In the genomic region with DNA sequence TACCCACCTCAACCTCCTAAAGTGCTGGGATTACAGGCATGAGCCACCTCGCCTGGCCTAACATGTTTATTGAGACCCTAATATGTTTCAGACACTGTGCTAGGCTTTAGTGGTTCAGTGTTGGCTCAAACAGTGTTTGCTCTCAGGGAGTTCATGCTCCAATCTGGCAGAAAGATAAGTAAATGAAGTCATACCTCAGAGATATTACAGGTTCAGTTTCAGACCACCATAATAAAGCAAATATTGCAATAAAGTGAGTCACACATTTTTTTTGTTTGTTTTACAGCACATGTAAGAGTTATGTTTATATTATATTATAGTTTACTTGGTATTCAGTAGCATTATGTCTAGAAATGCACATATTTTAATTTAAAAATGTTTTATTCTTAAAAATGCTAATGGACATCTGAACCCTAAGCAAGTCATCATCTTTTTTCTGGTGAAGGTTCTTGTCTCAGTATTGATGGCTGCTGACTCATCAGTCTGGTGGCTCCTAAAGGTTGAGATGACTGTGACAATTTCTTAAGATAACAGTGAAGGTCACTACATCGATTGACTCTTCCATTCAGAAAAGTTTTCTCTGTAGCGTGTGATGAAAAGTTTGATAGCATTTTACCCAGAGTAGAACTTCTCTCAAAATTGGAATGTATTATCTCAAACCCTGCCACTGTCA, we compare ENCODE assay signal across 17 cellular contexts.
DNase-seq lines count a peak whose midpoint lies in the region; ATAC-seq, FAIRE-seq and TF ChIP-seq lines count a peak whose summit lies in the region.
"Had no signal": no experiment of that assay in that cellular context is flagged by ENCODE, and none has a peak within 500 bp of the region (broad histone marks: within the 10 kb centered on the region; RNA-seq: fewer than 3 reads in every experiment).

No MANE protein-coding gene starts in this region.

- no peak overlapping the region for H2BK15ac ChIP-seq in IMR-90 (ENCODE audit: low read depth, low read length)

- H4K20me1 ChIP-seq in HepG2 (ENCODE audit: insufficient read depth, low read length) (no peaks in the 10 kb centered on the region), IMR-90 (ENCODE audit: insufficient read depth, low read length) (no peaks in the 10 kb centered on the region)
- H4K20me1 ChIP-seq: BLaER1 treated with 17β-estradiol and CSF1 and Interleukin-3, amounts not matched to agents 10 nM and 100 nM had no signal

- intact Hi-C loops in HepG2 (cut with micrococcal nuclease; ENCODE audit: unreplicated experiment) = no loop called here
- intact Hi-C loops in right lobe of liver (cut with DNase I) = no loop called here
- intact Hi-C loops in IMR-90 (cut with micrococcal nuclease) = no loop called here
- intact Hi-C loops in Panc1 (cut with micrococcal nuclease; ENCODE audit: unreplicated experiment) = no loop called here

- H3K36me3 ChIP-seq in HepG2 (replicated peaks in 1 of 2; ENCODE audit: control insufficient read depth in 1 of 2, insufficient read depth in 2 of 2, low read length in 2 of 2) (no peaks in the 10 kb centered on the region), right lobe of liver (no peaks in the 10 kb centered on the region), IMR-90 (ENCODE audit: control insufficient read depth, insufficient read depth, low read length) (no peaks in the 10 kb centered on the region), Panc1 (ENCODE audit: control insufficient read depth, insufficient read depth, low read length) (no peaks in the 10 kb centered on the region)

- H3K4me3 ChIP-seq in HepG2 (replicated peaks in 1 of 3; ENCODE audit: insufficient read depth in 1 of 3, low read depth in 2 of 3, low read length in 3 of 3) = no peak overlapping the region
- H3K4me3 ChIP-seq in right lobe of liver = no peak overlapping the region
- no peak overlapping the region for H3K4me3 ChIP-seq in IMR-90 (ENCODE audit: insufficient read depth, low read depth, low read length)
- H3K4me3 ChIP-seq in Panc1 (ENCODE audit: low read depth in 2 of 2, low read length in 2 of 2) = no peak overlapping the region
- H3K4me3 ChIP-seq: BLaER1 treated with 17β-estradiol and CSF1 and Interleukin-3, amounts not matched to agents 10 nM and 100 nM; K562 had no signal

- ATAC-seq in HepG2 (no peak), right lobe of liver (no peak), IMR-90 (ENCODE audit: low read depth) (no peak), Panc1 (no peak), GM18505 (IDR thresholded peaks at IDR 0.05; ENCODE audit: unreplicated experiment) (no peak), GM18502 (IDR thresholded peaks at IDR 0.05; ENCODE audit: poor library complexity, unreplicated experiment) (no peak)
- ATAC-seq: CD8-positive, alpha-beta T cell; K562 had no signal

- WGBS in HepG2 (ENCODE audit: low lambda C conversion rate) = 15% methylated on average over 3 of the region's 3 CpGs
- WGBS in right lobe of liver (ENCODE audit: insufficient coverage, low coverage, low lambda C conversion rate, missing lambda C conversion rate) = 62% methylated on average over 3 of the region's 3 CpGs
- no CpG with 5 or more reads among the region's 3 CpGs for WGBS in IMR-90 (ENCODE audit: extremely low coverage in 2 of 2, insufficient read length in 1 of 2), 2 experiments

- no peaks in the 10 kb centered on the region for H3K79me1 ChIP-seq in IMR-90 (ENCODE audit: low read depth in 1 of 2, low read length in 2 of 2)

- H3K79me2 ChIP-seq in HepG2 (ENCODE audit: insufficient read depth, low read length) = no peaks in the 10 kb centered on the region

- H2AK9ac ChIP-seq in IMR-90 (replicated peaks; ENCODE audit: low read depth, low read length, poor library complexity) = no peak overlapping the region

- H3K27me3 ChIP-seq in HepG2 (ENCODE audit: control insufficient read depth in 1 of 2, insufficient read depth in 2 of 2, low read length in 2 of 2) (no peaks in the 10 kb centered on the region), right lobe of liver (no peaks in the 10 kb centered on the region), IMR-90 (ENCODE audit: control insufficient read depth, insufficient read depth, low read length) (no peaks in the 10 kb centered on the region), Panc1 (ENCODE audit: control insufficient read depth, insufficient read depth, low read length) (no peaks in the 10 kb centered on the region)
- H3K27me3 ChIP-seq: BLaER1 treated with 17β-estradiol and CSF1 and Interleukin-3, amounts not matched to agents 10 nM and 100 nM had no signal

- H2BK20ac ChIP-seq in IMR-90 (ENCODE audit: low read depth, low read length) = no peak overlapping the region

- no peak overlapping the region for H3K56ac ChIP-seq in IMR-90 (ENCODE audit: extremely low read depth, insufficient read depth, low read length)

- H3K9me1 ChIP-seq in IMR-90 (ENCODE audit: insufficient read depth, low read length) = no peaks in the 10 kb centered on the region

- H3K4ac ChIP-seq in IMR-90 (ENCODE audit: low read depth, low read length) = no peak overlapping the region

- H4K8ac ChIP-seq in IMR-90 (ENCODE audit: low read depth in 2 of 2, low read length in 2 of 2) = no peak overlapping the region

- dilution Hi-C loops in IMR-90 (cut with HindIII; ENCODE audit: low sequenced_read_pairs, unreplicated experiment) = no loop called here

- no peak overlapping the region for H3K14ac ChIP-seq in IMR-90 (replicated peaks; ENCODE audit: low read depth, low read length)

- H2AK5ac ChIP-seq in IMR-90 (ENCODE audit: low read depth, low read length) = no peak overlapping the region

- H3K9ac ChIP-seq in HepG2 (ENCODE audit: insufficient read depth, low read depth, low read length) (no peak overlapping the region), IMR-90 (ENCODE audit: low read depth, low read length) (no peak overlapping the region)
- H3K9ac ChIP-seq: BLaER1 treated with 17β-estradiol and CSF1 and Interleukin-3, amounts not matched to agents 10 nM and 100 nM had no signal

- CTCF ChIA-PET in HepG2 (lab: Yijun Ruan, JAX; ENCODE audit: low intra/inter-chr PET ratio, low total read pairs) = no interaction called here
- CTCF ChIA-PET in IMR-90 (lab: Yijun Ruan, JAX) = no interaction called here
- CTCF ChIA-PET in Panc1 (lab: Charles Lee) = no interaction called here

- no peak for TF ChIP-seq RAD21 in HepG2 (CRISPR knock-in tag; IDR thresholded peaks at IDR 0.05)
- TF ChIP-seq RAD21 in IMR-90 (IDR thresholded peaks at IDR 0.05; ENCODE audit: low read length) = no peak

- no peak overlapping the region for H4K5ac ChIP-seq in IMR-90 (ENCODE audit: low read depth, low read length)

- H2AFZ ChIP-seq in HepG2 (ENCODE audit: low read length) (no peak overlapping the region), IMR-90 (replicated peaks; ENCODE audit: low read length, poor library complexity) (no peak overlapping the region)

- in situ Hi-C loops in HepG2 (cut with HindIII; ENCODE audit: extremely low pct_ligation_motif_present, low pct_unique_long_range_greater_than_20kb) (no loop called here), IMR-90 (cut with MboI; ENCODE audit: low sequenced_read_pairs) (no loop called here), Panc1 (cut with HindIII; ENCODE audit: low pct_unique_long_range_greater_than_20kb, low sequenced_read_pairs) (no loop called here), KBM-7 (cut with MboI; ENCODE audit: low pct_unique_long_range_greater_than_20kb, low sequenced_read_pairs) (no loop called here)

- H2BK5ac ChIP-seq in IMR-90 (ENCODE audit: low read depth, low read length, poor library complexity, severe bottlenecking) = no peak overlapping the region

- POLR2A ChIA-PET in HepG2 (lab: Yijun Ruan, JAX) = no interaction called here
- POLR2A ChIA-PET in IMR-90 (lab: Charles Lee; ENCODE audit: unreplicated experiment) = no interaction called here
- POLR2A ChIA-PET in Panc1 (lab: Charles Lee) = no interaction called here

- BruUV-seq in HepG2 (replicated peaks; lab: Mats Ljungman, UMichigan) (no TSS peak), IMR-90 (replicated peaks; lab: Mats Ljungman, UMichigan) (no TSS peak), Panc1 (replicated peaks; lab: Mats Ljungman, UMichigan) (no TSS peak)

- FAIRE-seq in HepG2 (lab: Jason Lieb, UNC) = no peak
- FAIRE-seq: G401.6, GM12891, H1, K562 had no signal

- no peak overlapping the region for H3K23ac ChIP-seq in IMR-90 (ENCODE audit: low read depth, low read length)

- TF ChIP-seq POLR2A in HepG2 (IDR thresholded peaks at IDR 0.05; ENCODE audit: insufficient read depth in 1 of 2, low read depth in 2 of 2, low read length in 2 of 2) (no peak), right lobe of liver (IDR thresholded peaks at IDR 0.05) (no peak), IMR-90 (IDR thresholded peaks at IDR 0.05; ENCODE audit: low read depth, low read length) (no peak), GM18505 (IDR thresholded peaks at IDR 0.05; ENCODE audit: borderline replicate concordance, extremely low read depth, insufficient read depth, insufficient read length) (no peak)

- TF ChIP-seq EP300 in HepG2 (IDR thresholded peaks at IDR 0.05; ENCODE audit: low read depth in 2 of 2, low read length in 2 of 2) (no peak), HepG2 (CRISPR knock-in tag; IDR thresholded peaks at IDR 0.05; ENCODE audit: borderline replicate concordance) (no peak)

- no peak overlapping the region for H4K91ac ChIP-seq in IMR-90 (ENCODE audit: insufficient read depth, low read depth, low read length)

- H3K9me3 ChIP-seq in HepG2 (ENCODE audit: low read length) (peaks cover 23% of the 10 kb centered on the region), right lobe of liver (no peaks in the 10 kb centered on the region), IMR-90 (ENCODE audit: control insufficient read depth, insufficient read depth, low read length) (peaks cover 18% of the 10 kb centered on the region), Panc1 (ENCODE audit: control insufficient read depth, insufficient read depth, low read depth, low read length) (no peaks in the 10 kb centered on the region)

- H3K4me1 ChIP-seq in HepG2 (ENCODE audit: insufficient read depth, low read length) = no peaks in the 10 kb centered on the region
- no peaks in the 10 kb centered on the region for H3K4me1 ChIP-seq in right lobe of liver
- no peaks in the 10 kb centered on the region for H3K4me1 ChIP-seq in IMR-90 (ENCODE audit: control insufficient read depth, insufficient read depth, low read length)
- H3K4me1 ChIP-seq in Panc1 (ENCODE audit: control insufficient read depth, insufficient read depth, low read length) = no peaks in the 10 kb centered on the region
- H3K4me1 ChIP-seq: BLaER1 treated with 17β-estradiol and CSF1 and Interleukin-3, amounts not matched to agents 10 nM and 100 nM had no signal

- DNase-seq in HepG2 (ENCODE audit: low spot score) = no peak
- DNase-seq in right lobe of liver = no peak
- DNase-seq in IMR-90 = no peak
- peak; percentile 2 for DNase-seq in Panc1 (ENCODE audit: low read depth, low spot score)
- no peak for DNase-seq in stimulated activated naive CD4-positive, alpha-beta T cell (lab: John Stamatoyannopoulos, UW)
- DNase-seq in KBM-7 = no peak
- DNase-seq: 8988T; Calu3; CD8-positive, alpha-beta T cell; H9 had no signal

- no peak overlapping the region for H3K18ac ChIP-seq in IMR-90 (ENCODE audit: low read depth, low read length)

- H3K27ac ChIP-seq in HepG2 (ENCODE audit: extremely low read length, insufficient read depth, low read length) (no peak overlapping the region), right lobe of liver (no peak overlapping the region), IMR-90 (ENCODE audit: insufficient read depth, low read length) (no peak overlapping the region), Panc1 (ENCODE audit: low read length) (no peak overlapping the region)
- H3K27ac ChIP-seq: BLaER1 treated with 17β-estradiol and CSF1 and Interleukin-3, amounts not matched to agents 10 nM and 100 nM had no signal

- H2BK120ac ChIP-seq in IMR-90 (ENCODE audit: low read depth, low read length) = no peak overlapping the region

- no peak for TF ChIP-seq CTCF in HepG2 (CRISPR knock-in tag; IDR thresholded peaks at IDR 0.05)
- TF ChIP-seq CTCF in right lobe of liver (IDR thresholded peaks at IDR 0.05) = no peak
- no peak for TF ChIP-seq CTCF in IMR-90 (conservative IDR thresholded peaks at IDR 0.05; ENCODE audit: low read depth, low read length)
- no peak for TF ChIP-seq CTCF in Panc1 (IDR thresholded peaks at IDR 0.05)

- no peak overlapping the region for H3K4me2 ChIP-seq in HepG2 (ENCODE audit: low read depth, low read length)
- no peak overlapping the region for H3K4me2 ChIP-seq in IMR-90 (ENCODE audit: low read depth, low read length)
- H3K4me2 ChIP-seq: BLaER1 treated with 17β-estradiol and CSF1 and Interleukin-3, amounts not matched to agents 10 nM and 100 nM had no signal
